2 cellular contexts compared by ENCODE assay signal in the genomic region with DNA sequence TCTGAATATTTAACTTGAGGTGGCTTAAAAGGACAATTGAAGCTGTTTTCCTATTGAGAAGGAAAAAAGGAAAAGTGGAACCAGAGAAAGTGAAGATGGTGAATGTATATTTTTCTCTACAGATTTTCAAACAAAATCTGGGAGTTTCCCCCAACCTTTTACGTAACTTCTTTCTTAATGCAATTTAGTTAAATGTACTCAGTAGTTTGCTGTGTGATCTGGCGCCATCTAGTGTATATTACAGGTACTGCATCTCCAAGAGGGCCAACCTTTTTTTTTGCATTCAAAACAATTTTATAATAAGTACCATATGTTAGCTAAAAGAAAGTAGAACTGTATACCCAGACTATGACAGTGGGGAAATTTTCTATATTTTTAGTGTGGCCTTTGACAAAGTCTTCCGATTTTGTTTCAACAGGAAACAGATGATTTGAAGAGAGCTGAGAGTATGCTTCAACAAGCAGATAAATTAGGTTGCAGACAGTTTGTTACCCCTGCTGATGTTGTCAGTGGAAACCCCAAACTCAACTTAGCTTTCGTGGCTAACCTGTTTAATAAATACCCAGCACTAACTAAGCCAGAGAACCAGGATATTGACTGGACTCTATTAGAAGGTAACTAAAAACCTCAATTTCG.
TF ChIP-seq lines count a peak whose summit lies in the region.

No MANE protein-coding gene starts in this region.

TF ChIP-seq in SK-N-SH, 30 proteins besides CTCF, POLR2A, EP300 and RAD21:
- TF ChIP-seq, protein P1, sequence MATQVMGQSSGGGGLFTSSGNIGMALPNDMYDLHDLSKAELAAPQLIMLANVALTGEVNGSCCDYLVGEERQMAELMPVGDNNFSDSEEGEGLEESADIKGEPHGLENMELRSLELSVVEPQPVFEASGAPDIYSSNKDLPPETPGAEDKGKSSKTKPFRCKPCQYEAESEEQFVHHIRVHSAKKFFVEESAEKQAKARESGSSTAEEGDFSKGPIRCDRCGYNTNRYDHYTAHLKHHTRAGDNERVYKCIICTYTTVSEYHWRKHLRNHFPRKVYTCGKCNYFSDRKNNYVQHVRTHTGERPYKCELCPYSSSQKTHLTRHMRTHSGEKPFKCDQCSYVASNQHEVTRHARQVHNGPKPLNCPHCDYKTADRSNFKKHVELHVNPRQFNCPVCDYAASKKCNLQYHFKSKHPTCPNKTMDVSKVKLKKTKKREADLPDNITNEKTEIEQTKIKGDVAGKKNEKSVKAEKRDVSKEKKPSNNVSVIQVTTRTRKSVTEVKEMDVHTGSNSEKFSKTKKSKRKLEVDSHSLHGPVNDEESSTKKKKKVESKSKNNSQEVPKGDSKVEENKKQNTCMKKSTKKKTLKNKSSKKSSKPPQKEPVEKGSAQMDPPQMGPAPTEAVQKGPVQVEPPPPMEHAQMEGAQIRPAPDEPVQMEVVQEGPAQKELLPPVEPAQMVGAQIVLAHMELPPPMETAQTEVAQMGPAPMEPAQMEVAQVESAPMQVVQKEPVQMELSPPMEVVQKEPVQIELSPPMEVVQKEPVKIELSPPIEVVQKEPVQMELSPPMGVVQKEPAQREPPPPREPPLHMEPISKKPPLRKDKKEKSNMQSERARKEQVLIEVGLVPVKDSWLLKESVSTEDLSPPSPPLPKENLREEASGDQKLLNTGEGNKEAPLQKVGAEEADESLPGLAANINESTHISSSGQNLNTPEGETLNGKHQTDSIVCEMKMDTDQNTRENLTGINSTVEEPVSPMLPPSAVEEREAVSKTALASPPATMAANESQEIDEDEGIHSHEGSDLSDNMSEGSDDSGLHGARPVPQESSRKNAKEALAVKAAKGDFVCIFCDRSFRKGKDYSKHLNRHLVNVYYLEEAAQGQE (IDR thresholded peaks at IDR 0.05; ENCODE audit: low read depth, low read length), result no peak
- no peak for TF ChIP-seq NRF1 (IDR thresholded peaks at IDR 0.05; ENCODE audit: low read depth, low read length)
- TF ChIP-seq GABPA (IDR thresholded peaks at IDR 0.05; ENCODE audit: low read depth), result no peak
- TF ChIP-seq NFIC (IDR thresholded peaks at IDR 0.05; ENCODE audit: borderline replicate concordance), result no peak
- TF ChIP-seq CHD2 (IDR thresholded peaks at IDR 0.05; ENCODE audit: low read length, partially characterized antibody), result peak; percentile 44
- peak; percentile 78 for TF ChIP-seq SMC3 (IDR thresholded peaks at IDR 0.05; ENCODE audit: low read depth, low read length)
- TF ChIP-seq SIN3A (IDR thresholded peaks at IDR 0.05; ENCODE audit: borderline replicate concordance, low read depth, low read length), result no peak
- no peak for TF ChIP-seq RXRA (IDR thresholded peaks at IDR 0.05; ENCODE audit: borderline replicate concordance, low read depth)
- TF ChIP-seq RCOR1 (IDR thresholded peaks at IDR 0.05; ENCODE audit: low read length), result 0 out of 2 replicates have a peak, but pooled peaks have one; percentile 14
- TF ChIP-seq, protein P2, sequence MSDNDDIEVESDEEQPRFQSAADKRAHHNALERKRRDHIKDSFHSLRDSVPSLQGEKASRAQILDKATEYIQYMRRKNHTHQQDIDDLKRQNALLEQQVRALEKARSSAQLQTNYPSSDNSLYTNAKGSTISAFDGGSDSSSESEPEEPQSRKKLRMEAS (IDR thresholded peaks at IDR 0.05; ENCODE audit: low read depth), result no peak
- TF ChIP-seq IRF3 (IDR thresholded peaks at IDR 0.05; ENCODE audit: low read depth, low read length), result no peak
- TF ChIP-seq POLR2AphosphoS5 (IDR thresholded peaks at IDR 0.05; ENCODE audit: low read depth, low read length), result no peak
- TF ChIP-seq, protein P3, sequence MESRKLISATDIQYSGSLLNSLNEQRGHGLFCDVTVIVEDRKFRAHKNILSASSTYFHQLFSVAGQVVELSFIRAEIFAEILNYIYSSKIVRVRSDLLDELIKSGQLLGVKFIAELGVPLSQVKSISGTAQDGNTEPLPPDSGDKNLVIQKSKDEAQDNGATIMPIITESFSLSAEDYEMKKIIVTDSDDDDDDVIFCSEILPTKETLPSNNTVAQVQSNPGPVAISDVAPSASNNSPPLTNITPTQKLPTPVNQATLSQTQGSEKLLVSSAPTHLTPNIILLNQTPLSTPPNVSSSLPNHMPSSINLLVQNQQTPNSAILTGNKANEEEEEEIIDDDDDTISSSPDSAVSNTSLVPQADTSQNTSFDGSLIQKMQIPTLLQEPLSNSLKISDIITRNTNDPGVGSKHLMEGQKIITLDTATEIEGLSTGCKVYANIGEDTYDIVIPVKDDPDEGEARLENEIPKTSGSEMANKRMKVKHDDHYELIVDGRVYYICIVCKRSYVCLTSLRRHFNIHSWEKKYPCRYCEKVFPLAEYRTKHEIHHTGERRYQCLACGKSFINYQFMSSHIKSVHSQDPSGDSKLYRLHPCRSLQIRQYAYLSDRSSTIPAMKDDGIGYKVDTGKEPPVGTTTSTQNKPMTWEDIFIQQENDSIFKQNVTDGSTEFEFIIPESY (IDR thresholded peaks at IDR 0.05; ENCODE audit: borderline replicate concordance, low read depth), result no peak
- TF ChIP-seq FOXJ3 (CRISPR knock-in tag; IDR thresholded peaks at IDR 0.05), result no peak
- TF ChIP-seq ELF1 (IDR thresholded peaks at IDR 0.05), result no peak
- no peak for TF ChIP-seq RFX5 (IDR thresholded peaks at IDR 0.05; ENCODE audit: low read length)
- no peak for TF ChIP-seq FOSL2 (IDR thresholded peaks at IDR 0.05; ENCODE audit: borderline replicate concordance, low read depth)
- TF ChIP-seq EZH2phosphoT487 (IDR thresholded peaks at IDR 0.05; ENCODE audit: borderline replicate concordance, low read depth), result no peak
- TF ChIP-seq MXI1 (IDR thresholded peaks at IDR 0.05; ENCODE audit: low read depth, low read length), result no peak
- TF ChIP-seq FOXM1 (IDR thresholded peaks at IDR 0.05; ENCODE audit: low read depth), result no peak
- no peak for TF ChIP-seq TEAD4 (IDR thresholded peaks at IDR 0.05; ENCODE audit: borderline replicate concordance, insufficient read depth)
- TF ChIP-seq, protein P4, sequence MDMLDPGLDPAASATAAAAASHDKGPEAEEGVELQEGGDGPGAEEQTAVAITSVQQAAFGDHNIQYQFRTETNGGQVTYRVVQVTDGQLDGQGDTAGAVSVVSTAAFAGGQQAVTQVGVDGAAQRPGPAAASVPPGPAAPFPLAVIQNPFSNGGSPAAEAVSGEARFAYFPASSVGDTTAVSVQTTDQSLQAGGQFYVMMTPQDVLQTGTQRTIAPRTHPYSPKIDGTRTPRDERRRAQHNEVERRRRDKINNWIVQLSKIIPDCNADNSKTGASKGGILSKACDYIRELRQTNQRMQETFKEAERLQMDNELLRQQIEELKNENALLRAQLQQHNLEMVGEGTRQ (IDR thresholded peaks at IDR 0.05; ENCODE audit: borderline replicate concordance, low read depth, low read length), result no peak
- TF ChIP-seq TCF12 (IDR thresholded peaks at IDR 0.05), result peak; percentile 86
- TF ChIP-seq MEF2A (IDR thresholded peaks at IDR 0.05; ENCODE audit: borderline replicate concordance, low read depth), result no peak

TF ChIP-seq in H1, 55 proteins besides CTCF, POLR2A, EP300 and RAD21 (continued from another document):
- TF ChIP-seq YY1 (IDR thresholded peaks at IDR 0.05; ENCODE audit: low read depth, low read length) (no peak), MAFK (IDR thresholded peaks at IDR 0.05; ENCODE audit: low read depth, low read length) (no peak), KDM1A (IDR thresholded peaks at IDR 0.05; ENCODE audit: borderline replicate concordance, low read length) (no peak), FOSL1 (IDR thresholded peaks at IDR 0.05; ENCODE audit: insufficient read depth, low read depth, low read length) (no peak), SAP30 (IDR thresholded peaks at IDR 0.05; ENCODE audit: insufficient read depth, insufficient replicate concordance, low read length) (no peak), TEAD4 (IDR thresholded peaks at IDR 0.05; ENCODE audit: low read depth, low read length) (no peak), SIX5 (IDR thresholded peaks at IDR 0.05; ENCODE audit: low read depth, low read length) (no peak), KDM5A (IDR thresholded peaks at IDR 0.05; ENCODE audit: low read length) (no peak)
